ENCODE assay signal across 1 cellular context in the genomic region with DNA sequence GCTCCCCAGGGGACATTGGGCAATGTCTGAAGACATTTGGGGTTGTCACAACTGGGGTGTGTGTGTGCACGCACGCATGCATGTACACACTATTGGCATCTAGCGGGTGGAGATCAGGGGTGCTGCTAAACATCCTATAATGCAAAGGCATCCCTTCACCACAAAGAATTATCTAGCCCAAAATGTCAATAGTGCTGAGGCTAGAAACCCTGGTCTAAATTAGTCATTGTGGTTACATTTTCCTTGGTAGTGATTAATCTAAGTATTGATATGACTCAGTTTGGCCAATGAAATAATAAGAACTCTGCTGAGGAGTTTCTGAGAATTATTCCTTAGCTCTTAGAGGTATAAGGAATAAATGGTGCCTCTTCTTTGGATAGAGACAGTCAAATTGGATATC.
TF ChIP-seq lines count a peak whose summit lies in the region.

No MANE protein-coding gene starts in this region.

TF ChIP-seq in SK-N-SH treated with all-trans-retinoic acid at 6 μM for 48 hours, 23 proteins besides CTCF, POLR2A, EP300 and RAD21 (continued from another document):
- TF ChIP-seq CSRNP3 (CRISPR knock-in tag; IDR thresholded peaks at IDR 0.05) (no peak), PPARA (CRISPR knock-in tag; IDR thresholded peaks at IDR 0.05; ENCODE audit: borderline replicate concordance) (no peak), CSDC2 (CRISPR knock-in tag; IDR thresholded peaks at IDR 0.05) (no peak), TOX (CRISPR knock-in tag; IDR thresholded peaks at IDR 0.05; ENCODE audit: borderline replicate concordance) (no peak), ZNF70 (CRISPR knock-in tag; IDR thresholded peaks at IDR 0.05) (no peak), BACH2 (CRISPR knock-in tag; IDR thresholded peaks at IDR 0.05; ENCODE audit: borderline replicate concordance) (no peak), ESRRG (CRISPR knock-in tag; IDR thresholded peaks at IDR 0.05) (no peak), ZFP3 (CRISPR knock-in tag; IDR thresholded peaks at IDR 0.05) (no peak)
- TF ChIP-seq, protein P1, sequence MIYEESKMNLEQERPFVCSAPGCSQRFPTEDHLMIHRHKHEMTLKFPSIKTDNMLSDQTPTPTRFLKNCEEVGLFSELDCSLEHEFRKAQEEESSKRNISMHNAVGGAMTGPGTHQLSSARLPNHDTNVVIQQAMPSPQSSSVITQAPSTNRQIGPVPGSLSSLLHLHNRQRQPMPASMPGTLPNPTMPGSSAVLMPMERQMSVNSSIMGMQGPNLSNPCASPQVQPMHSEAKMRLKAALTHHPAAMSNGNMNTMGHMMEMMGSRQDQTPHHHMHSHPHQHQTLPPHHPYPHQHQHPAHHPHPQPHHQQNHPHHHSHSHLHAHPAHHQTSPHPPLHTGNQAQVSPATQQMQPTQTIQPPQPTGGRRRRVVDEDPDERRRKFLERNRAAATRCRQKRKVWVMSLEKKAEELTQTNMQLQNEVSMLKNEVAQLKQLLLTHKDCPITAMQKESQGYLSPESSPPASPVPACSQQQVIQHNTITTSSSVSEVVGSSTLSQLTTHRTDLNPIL (CRISPR knock-in tag; IDR thresholded peaks at IDR 0.05; ENCODE audit: low read depth): no peak
- TF ChIP-seq, protein P2, sequence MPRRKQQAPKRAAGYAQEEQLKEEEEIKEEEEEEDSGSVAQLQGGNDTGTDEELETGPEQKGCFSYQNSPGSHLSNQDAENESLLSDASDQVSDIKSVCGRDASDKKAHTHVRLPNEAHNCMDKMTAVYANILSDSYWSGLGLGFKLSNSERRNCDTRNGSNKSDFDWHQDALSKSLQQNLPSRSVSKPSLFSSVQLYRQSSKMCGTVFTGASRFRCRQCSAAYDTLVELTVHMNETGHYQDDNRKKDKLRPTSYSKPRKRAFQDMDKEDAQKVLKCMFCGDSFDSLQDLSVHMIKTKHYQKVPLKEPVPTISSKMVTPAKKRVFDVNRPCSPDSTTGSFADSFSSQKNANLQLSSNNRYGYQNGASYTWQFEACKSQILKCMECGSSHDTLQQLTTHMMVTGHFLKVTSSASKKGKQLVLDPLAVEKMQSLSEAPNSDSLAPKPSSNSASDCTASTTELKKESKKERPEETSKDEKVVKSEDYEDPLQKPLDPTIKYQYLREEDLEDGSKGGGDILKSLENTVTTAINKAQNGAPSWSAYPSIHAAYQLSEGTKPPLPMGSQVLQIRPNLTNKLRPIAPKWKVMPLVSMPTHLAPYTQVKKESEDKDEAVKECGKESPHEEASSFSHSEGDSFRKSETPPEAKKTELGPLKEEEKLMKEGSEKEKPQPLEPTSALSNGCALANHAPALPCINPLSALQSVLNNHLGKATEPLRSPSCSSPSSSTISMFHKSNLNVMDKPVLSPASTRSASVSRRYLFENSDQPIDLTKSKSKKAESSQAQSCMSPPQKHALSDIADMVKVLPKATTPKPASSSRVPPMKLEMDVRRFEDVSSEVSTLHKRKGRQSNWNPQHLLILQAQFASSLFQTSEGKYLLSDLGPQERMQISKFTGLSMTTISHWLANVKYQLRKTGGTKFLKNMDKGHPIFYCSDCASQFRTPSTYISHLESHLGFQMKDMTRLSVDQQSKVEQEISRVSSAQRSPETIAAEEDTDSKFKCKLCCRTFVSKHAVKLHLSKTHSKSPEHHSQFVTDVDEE (CRISPR knock-in tag; IDR thresholded peaks at IDR 0.05): no peak
